In the genomic region with DNA sequence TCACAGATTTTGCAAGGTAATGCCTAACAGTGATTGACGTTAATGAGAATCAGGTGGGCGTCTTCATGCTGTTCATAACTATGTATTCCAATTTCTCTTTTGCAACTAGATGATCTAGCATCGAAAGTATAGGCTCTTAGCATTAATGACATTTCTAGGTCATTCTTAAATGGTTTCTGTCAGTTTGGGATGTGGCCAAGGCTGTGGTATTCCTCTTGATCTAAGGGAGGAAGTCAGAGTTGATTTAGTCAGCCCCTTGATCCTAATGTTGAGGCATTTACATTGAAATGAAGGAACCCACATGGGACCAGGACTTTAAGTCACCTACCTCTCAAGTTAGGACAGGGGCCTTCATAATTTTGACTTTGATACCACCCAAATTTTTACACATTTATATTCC, we compare ENCODE assay signal across 24 cellular contexts.
DNase-seq lines count a peak whose midpoint lies in the region; ATAC-seq, FAIRE-seq and TF ChIP-seq lines count a peak whose summit lies in the region.
"Had no signal": no experiment of that assay in that cellular context is flagged by ENCODE, and none has a peak within 500 bp of the region (broad histone marks: within the 10 kb centered on the region; RNA-seq: fewer than 3 reads in every experiment).

No MANE protein-coding gene starts in this region.

- no peaks in the 10 kb centered on the region for H3K9me3 Mint-ChIP-seq in astrocyte (ENCODE audit: unreplicated experiment)
- no peaks in the 10 kb centered on the region for H3K9me3 Mint-ChIP-seq in activated CD4-positive, alpha-beta T cell treated with anti-CD3 and anti-CD28 coated beads, Interleukin-2, amount 10 ng/mL, durations not matched to agents 24 days and 14 days
- H3K9me3 Mint-ChIP-seq: GM23338, HFFc6 had no signal

- H3K27me3 ChIP-seq in astrocyte (ENCODE audit: insufficient read depth, low read length): peaks cover 2% of the 10 kb centered on the region
- no peaks in the 10 kb centered on the region for H3K27me3 ChIP-seq in PC-3 (ENCODE audit: low read length)
- no peaks in the 10 kb centered on the region for H3K27me3 ChIP-seq in body of pancreas
- H3K27me3 ChIP-seq: Peyer's patch had no signal

- H3K79me2 ChIP-seq in astrocyte (ENCODE audit: insufficient read depth, low read length): no peaks in the 10 kb centered on the region
- no peaks in the 10 kb centered on the region for H3K79me2 ChIP-seq in PC-3 (ENCODE audit: low read length)

- WGBS in body of pancreas, 2 donors: 77 to 82% methylated on average over 3 of the region's 3 CpGs

- H2AFZ ChIP-seq in astrocyte (ENCODE audit: low read depth, low read length) (no peak overlapping the region), PC-3 (ENCODE audit: low read length) (no peak overlapping the region)
- H2AFZ ChIP-seq: GM23338 had no signal

- H3K36me3 Mint-ChIP-seq in astrocyte (ENCODE audit: low read depth, unreplicated experiment): no peaks in the 10 kb centered on the region
- H3K36me3 Mint-ChIP-seq in activated CD4-positive, alpha-beta T cell treated with anti-CD3 and anti-CD28 coated beads, Interleukin-2, amount 10 ng/mL, durations not matched to agents 24 days and 14 days (ENCODE audit: low read depth): no peaks in the 10 kb centered on the region

- no peak for ATAC-seq in PC-3
- no peak for ATAC-seq in body of pancreas
- ATAC-seq: GM23338 had no signal

- POLR2A ChIA-PET in PC-3 (lab: Charles Lee; ENCODE audit: unreplicated experiment): no interaction called here

- BruUV-seq in PC-3 (replicated peaks; lab: Mats Ljungman, UMichigan): no TSS peak

- peaks cover 3% of the 10 kb centered on the region for H3K27me3 Mint-ChIP-seq in astrocyte (ENCODE audit: low read depth, unreplicated experiment)
- no peaks in the 10 kb centered on the region for H3K27me3 Mint-ChIP-seq in activated CD4-positive, alpha-beta T cell treated with anti-CD3 and anti-CD28 coated beads, Interleukin-2, amount 10 ng/mL, durations not matched to agents 24 days and 14 days

- CTCF ChIA-PET in PC-3 (lab: Charles Lee): no interaction called here

- no peaks in the 10 kb centered on the region for H4K20me1 ChIP-seq in astrocyte (ENCODE audit: insufficient read depth, low read length)
- H4K20me1 ChIP-seq in PC-3 (ENCODE audit: low read length): no peaks in the 10 kb centered on the region

- no peaks in the 10 kb centered on the region for H3K9me2 ChIP-seq in PC-3 (replicated peaks; ENCODE audit: low read length)

- FAIRE-seq in astrocyte (lab: Jason Lieb, UNC): no peak
- FAIRE-seq: GM18507 had no signal

- no peak for TF ChIP-seq CTCF in astrocyte (IDR thresholded peaks at IDR 0.05; ENCODE audit: insufficient read depth, low read depth, low read length)
- TF ChIP-seq CTCF in fibroblast of pulmonary artery (IDR thresholded peaks at IDR 0.05; ENCODE audit: low read length, missing control alignments): no peak
- TF ChIP-seq CTCF in PC-3 (conservative IDR thresholded peaks at IDR 0.05; ENCODE audit: low read depth, low read length): no peak
- no peak for TF ChIP-seq CTCF in body of pancreas (IDR thresholded peaks at IDR 0.05)

- H3K4me3 Mint-ChIP-seq in astrocyte (ENCODE audit: unreplicated experiment): no peak overlapping the region
- no peak overlapping the region for H3K4me3 Mint-ChIP-seq in activated CD4-positive, alpha-beta T cell treated with anti-CD3 and anti-CD28 coated beads, Interleukin-2, amount 10 ng/mL, durations not matched to agents 24 days and 14 days
- H3K4me3 Mint-ChIP-seq: GM23338, HFFc6 had no signal

- no peaks in the 10 kb centered on the region for H3K36me3 ChIP-seq in astrocyte (ENCODE audit: insufficient read depth, low read length)
- H3K36me3 ChIP-seq in PC-3 (ENCODE audit: low read depth, low read length): no peaks in the 10 kb centered on the region
- no peaks in the 10 kb centered on the region for H3K36me3 ChIP-seq in body of pancreas (replicated peaks in 1 of 2; ENCODE audit: insufficient read depth in 1 of 2, low read depth in 2 of 2)
- H3K36me3 ChIP-seq: HAP-1, Peyer's patch had no signal

- H3K4me2 ChIP-seq in astrocyte (ENCODE audit: low read length) (no peak overlapping the region), PC-3 (ENCODE audit: low read length) (no peak overlapping the region)
- H3K4me2 ChIP-seq: GM23338 had no signal

- H3K9ac ChIP-seq in astrocyte (ENCODE audit: low read length): no peak overlapping the region
- H3K9ac ChIP-seq in PC-3 (ENCODE audit: low read length): no peak overlapping the region

- H3K9me3 ChIP-seq in astrocyte (ENCODE audit: insufficient read depth, low read depth, low read length): no peaks in the 10 kb centered on the region
- H3K9me3 ChIP-seq in PC-3 (ENCODE audit: low read length): no peaks in the 10 kb centered on the region
- H3K9me3 ChIP-seq in body of pancreas: no peaks in the 10 kb centered on the region
- H3K9me3 ChIP-seq: HAP-1, Peyer's patch had no signal

- no peak for TF ChIP-seq POLR2A in body of pancreas (IDR thresholded peaks at IDR 0.05)

- intact Hi-C loops in PC-3 (cut with micrococcal nuclease): no loop called here
- intact Hi-C loops in body of pancreas (cut with DNase I): no loop called here
- intact Hi-C loops in activated CD4-positive, alpha-beta T cell treated with anti-CD3 and anti-CD28 coated beads, Interleukin-2, amount 10 ng/mL, durations not matched to agents 24 days and 14 days (cut with micrococcal nuclease): no loop called here

- H3K4me3 ChIP-seq in astrocyte (ENCODE audit: insufficient read depth, low read depth, low read length) (no peak overlapping the region), fibroblast of pulmonary artery (replicated peaks; ENCODE audit: low read depth, low read length) (no peak overlapping the region), PC-3 (ENCODE audit: low read length) (no peak overlapping the region), body of pancreas (no peak overlapping the region)
- H3K4me3 ChIP-seq: GM23338, HAP-1, Peyer's patch had no signal

- no peak overlapping the region for H3K27ac Mint-ChIP-seq in astrocyte (ENCODE audit: unreplicated experiment)
- no peak overlapping the region for H3K27ac Mint-ChIP-seq in activated CD4-positive, alpha-beta T cell treated with anti-CD3 and anti-CD28 coated beads, Interleukin-2, amount 10 ng/mL, durations not matched to agents 24 days and 14 days
- H3K27ac Mint-ChIP-seq: GM23338, HFFc6 had no signal

- no peak overlapping the region for H3K27ac ChIP-seq in astrocyte (ENCODE audit: low read depth, low read length)
- no peak overlapping the region for H3K27ac ChIP-seq in PC-3 (ENCODE audit: low read length)
- H3K27ac ChIP-seq in body of pancreas: no peak overlapping the region
- H3K27ac ChIP-seq: Peyer's patch had no signal

- no peaks in the 10 kb centered on the region for H3K4me1 ChIP-seq in astrocyte (ENCODE audit: insufficient read depth, low read length)
- no peaks in the 10 kb centered on the region; the same call in 1 of the 2 replicates for H3K4me1 ChIP-seq in PC-3 (ENCODE audit: insufficient read depth, low read length)
- no peaks in the 10 kb centered on the region for H3K4me1 ChIP-seq in body of pancreas
- H3K4me1 ChIP-seq: HAP-1, Peyer's patch had no signal

- H3K4me1 Mint-ChIP-seq in astrocyte (ENCODE audit: low read depth, unreplicated experiment): peaks cover 5% of the 10 kb centered on the region
- no peaks in the 10 kb centered on the region for H3K4me1 Mint-ChIP-seq in activated CD4-positive, alpha-beta T cell treated with anti-CD3 and anti-CD28 coated beads, Interleukin-2, amount 10 ng/mL, durations not matched to agents 24 days and 14 days

- H3F3A ChIP-seq in PC-3 (ENCODE audit: low read length, unreplicated experiment): no peaks in the 10 kb centered on the region

- DNase-seq in Daoy (ENCODE audit: low read depth) (peak; percentile 52), RPMI7951 (ENCODE audit: low read depth) (peak; percentile 36), astrocyte (ENCODE audit: low read depth) (peak; percentile 56), fibroblast of pulmonary artery (ENCODE audit: low read depth) (peak; percentile 11), PC-3 (no peak), body of pancreas (no peak), NCI-H1417 (lab: John Stamatoyannopoulos, UW) (no peak)
- DNase-seq in activated CD4-positive, alpha-beta T cell treated with anti-CD3 and anti-CD28 coated beads, Interleukin-2, amount 10 ng/mL, durations not matched to agents 24 days and 14 days: no peak
- DNase-seq: 8988T, ACHN, Calu3, DMS79 treated with DMSO at 0.1 percent for 48 hours, HFFc6, KBM-7, MM.1S, NCI-H1694, NCI-H2081, NCI-H2227 treated with DMSO at 0.1 percent for 48 hours, NCI-H526 treated with DMSO at 0.1 percent for 48 hours, Peyer's patch, SIG-M5 had no signal

Comparison
In these comparisons a context has a peak if more than half of its experiments do, and no peak if none do; other contexts are left out.
1. DNase-seq: peak in Daoy (single experiment), RPMI7951 (single experiment), astrocyte (single experiment) and fibroblast of pulmonary artery (single experiment); none in PC-3 (single experiment), body of pancreas (0 of 4), activated CD4-positive, alpha-beta T cell treated with anti-CD3 and anti-CD28 coated beads, Interleukin-2, amount 10 ng/mL, durations not matched to agents 24 days and 14 days (single experiment) and NCI-H1417 (0 of 3).